In the genomic region with DNA sequence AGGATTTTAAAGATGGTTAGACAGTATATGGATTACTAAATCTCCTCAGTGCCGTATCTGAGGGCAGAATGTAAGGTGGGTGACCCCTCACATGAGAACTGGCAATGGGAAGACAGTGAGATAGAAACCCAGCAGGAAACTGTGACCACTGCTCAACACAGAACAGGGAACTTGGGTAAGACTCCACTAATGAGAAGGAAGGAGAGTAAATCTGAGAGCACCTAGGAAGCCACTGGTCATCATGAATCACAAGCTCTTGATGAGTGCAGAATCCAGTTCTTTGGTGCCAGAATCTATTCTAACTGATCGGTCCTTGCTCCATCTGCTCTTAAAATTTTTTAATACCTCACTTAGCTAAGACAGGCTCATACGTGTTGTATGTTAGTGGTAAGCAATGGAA, we compare ENCODE assay signal across 1 cellular context.
TF ChIP-seq lines count a peak whose summit lies in the region.

No MANE protein-coding gene starts in this region.

TF ChIP-seq in SK-N-SH treated with all-trans-retinoic acid at 6 μM for 48 hours, 23 proteins besides CTCF, POLR2A, EP300 and RAD21 (continued from another document):
- TF ChIP-seq ZC3H10 (CRISPR knock-in tag; IDR thresholded peaks at IDR 0.05) (no peak), ZNF565 (CRISPR knock-in tag; conservative IDR thresholded peaks at IDR 0.05; ENCODE audit: low read depth) (no peak), RARB (CRISPR knock-in tag; IDR thresholded peaks at IDR 0.05) (no peak)
- TF ChIP-seq, protein P1, sequence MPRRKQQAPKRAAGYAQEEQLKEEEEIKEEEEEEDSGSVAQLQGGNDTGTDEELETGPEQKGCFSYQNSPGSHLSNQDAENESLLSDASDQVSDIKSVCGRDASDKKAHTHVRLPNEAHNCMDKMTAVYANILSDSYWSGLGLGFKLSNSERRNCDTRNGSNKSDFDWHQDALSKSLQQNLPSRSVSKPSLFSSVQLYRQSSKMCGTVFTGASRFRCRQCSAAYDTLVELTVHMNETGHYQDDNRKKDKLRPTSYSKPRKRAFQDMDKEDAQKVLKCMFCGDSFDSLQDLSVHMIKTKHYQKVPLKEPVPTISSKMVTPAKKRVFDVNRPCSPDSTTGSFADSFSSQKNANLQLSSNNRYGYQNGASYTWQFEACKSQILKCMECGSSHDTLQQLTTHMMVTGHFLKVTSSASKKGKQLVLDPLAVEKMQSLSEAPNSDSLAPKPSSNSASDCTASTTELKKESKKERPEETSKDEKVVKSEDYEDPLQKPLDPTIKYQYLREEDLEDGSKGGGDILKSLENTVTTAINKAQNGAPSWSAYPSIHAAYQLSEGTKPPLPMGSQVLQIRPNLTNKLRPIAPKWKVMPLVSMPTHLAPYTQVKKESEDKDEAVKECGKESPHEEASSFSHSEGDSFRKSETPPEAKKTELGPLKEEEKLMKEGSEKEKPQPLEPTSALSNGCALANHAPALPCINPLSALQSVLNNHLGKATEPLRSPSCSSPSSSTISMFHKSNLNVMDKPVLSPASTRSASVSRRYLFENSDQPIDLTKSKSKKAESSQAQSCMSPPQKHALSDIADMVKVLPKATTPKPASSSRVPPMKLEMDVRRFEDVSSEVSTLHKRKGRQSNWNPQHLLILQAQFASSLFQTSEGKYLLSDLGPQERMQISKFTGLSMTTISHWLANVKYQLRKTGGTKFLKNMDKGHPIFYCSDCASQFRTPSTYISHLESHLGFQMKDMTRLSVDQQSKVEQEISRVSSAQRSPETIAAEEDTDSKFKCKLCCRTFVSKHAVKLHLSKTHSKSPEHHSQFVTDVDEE (CRISPR knock-in tag; IDR thresholded peaks at IDR 0.05): no peak
